Comparison of ENCODE assay signal across 20 cellular contexts in genomic region chr1:163048970-163049680, GRCh38.
"Had no signal": no experiment of that assay in that cellular context is flagged by ENCODE, and none has a peak within 500 bp of the region (broad histone marks: within the 10 kb centered on the region; RNA-seq: fewer than 3 reads in every experiment).

No MANE protein-coding gene starts in this region.

- H3K27ac Mint-ChIP-seq: naive thymus-derived CD8-positive, alpha-beta T cell had no signal

- DNase-seq: activated CD4-positive, alpha-beta T cell treated with anti-CD3 and anti-CD28 coated beads, Interleukin-2, amount 50 U/mL, for 4 hours; activated CD4-positive, CD25-positive, alpha-beta regulatory T cell treated with anti-CD3 and anti-CD28 coated beads, Interleukin-2, amount 50 U/mL, for 72 hours; activated naive CD4-positive, alpha-beta T cell; activated T-cell treated with anti-CD3 and anti-CD28 coated beads for 4 hours; brain microvascular endothelial cell; cortex of kidney; effector memory CD4-positive, alpha-beta T cell; foreskin fibroblast; hypothalamus; kidney; mesenchymal stem cell; naive thymus-derived CD8-positive, alpha-beta T cell; nucleus accumbens; stimulated activated CD4-positive, alpha-beta T cell treated with anti-CD3 and anti-CD28 coated beads, Interleukin-15, amount 100 ng/mL, for 24 hours; stimulated activated CD4-positive, alpha-beta T cell treated with anti-CD3 and anti-CD28 coated beads, Interleukin-4, amount 100 ng/mL, for 1 hour; stimulated activated naive CD4-positive, alpha-beta T cell had no signal

- H3K4me1 ChIP-seq: left lung, tibial nerve, vagina had no signal

- H3K4me3 ChIP-seq: left lung, skin epidermis, tibial nerve, vagina had no signal

- H3K9me3 ChIP-seq: left lung, tibial nerve, vagina had no signal

- H3K4me1 Mint-ChIP-seq: naive thymus-derived CD8-positive, alpha-beta T cell had no signal

- H3K27me3 ChIP-seq: brain microvascular endothelial cell, left lung, tibial nerve, vagina had no signal

- H3K36me3 ChIP-seq: brain microvascular endothelial cell, left lung, tibial nerve, vagina had no signal

- H3K27ac ChIP-seq: brain microvascular endothelial cell, left lung, skin epidermis, tibial nerve, vagina had no signal

- H3K4me3 Mint-ChIP-seq: naive thymus-derived CD8-positive, alpha-beta T cell had no signal
